ENCODE assay signal across 21 cellular contexts in genomic region chr2:121884515-121884915, GRCh38.
DNase-seq lines count a peak whose midpoint lies in the region; ATAC-seq and TF ChIP-seq lines count a peak whose summit lies in the region.
"Had no signal": no experiment of that assay in that cellular context is flagged by ENCODE, and none has a peak within 500 bp of the region (broad histone marks: within the 10 kb centered on the region; RNA-seq: fewer than 3 reads in every experiment).

No MANE protein-coding gene starts in this region.

- no peak overlapping the region for H3K27ac Mint-ChIP-seq in type B pancreatic cell
- H3K27ac Mint-ChIP-seq in stimulated activated effector memory CD8-positive, alpha-beta T cell treated with anti-CD3 and anti-CD28 coated beads, Interleukin-12 subunit alpha, Interleukin-12 subunit beta, amount 100 ng/mL, for 72 hours: no peak overlapping the region
- H3K27ac Mint-ChIP-seq: activated CD4-positive, alpha-beta T cell treated with anti-CD3 and anti-CD28 coated beads, Interleukin-2, amount 10 ng/mL, durations not matched to agents 7 days and 5 days; activated T-cell treated with anti-CD3 and anti-CD28 coated beads, Interleukin-2, amount 50 U/mL, for 24 hours; CD4-positive, CD25-positive, alpha-beta regulatory T cell; stimulated activated naive B cell treated with anti-CD40 and anti-IgM and Interleukin-4, amounts not matched to agents 10 μg/mL and 1 μg/mL and 100 μg/mL, for 72 hours had no signal

- TF ChIP-seq CTCF in cardiac fibroblast (IDR thresholded peaks at IDR 0.05; ENCODE audit: low read depth, low read length) (no peak), type B pancreatic cell (conservative IDR thresholded peaks at IDR 0.05) (no peak)

- no peak overlapping the region for H3K4me3 ChIP-seq in cardiac fibroblast (replicated peaks in 1 of 2; ENCODE audit: low read depth in 2 of 2, low read length in 2 of 2)
- H3K4me3 ChIP-seq: sigmoid colon had no signal

- ATAC-seq in left lobe of liver (peak; percentile 31), HG03196 (IDR thresholded peaks at IDR 0.05; ENCODE audit: unreplicated experiment) (no peak)
- ATAC-seq in stimulated activated effector memory CD8-positive, alpha-beta T cell treated with anti-CD3 and anti-CD28 coated beads, Interleukin-12 subunit alpha, Interleukin-12 subunit beta, amount 100 ng/mL, for 72 hours: no peak
- ATAC-seq: Right ventricle myocardium inferior had no signal

- DNase-seq in DMS153 (lab: John Stamatoyannopoulos, UW) (peak; percentile 44), DMS153 treated with DMSO at 0.1 percent for 48 hours (lab: John Stamatoyannopoulos, UW; ENCODE audit: unreplicated experiment) (no peak), cardiac fibroblast (ENCODE audit: low read depth in 2 of 2) (peak; percentile 28 to 30), left lobe of liver (ENCODE audit: low spot score) (no peak), type B pancreatic cell (ENCODE audit: extremely low spot score, unreplicated experiment) (peak; percentile 43), NK-92 (lab: John Stamatoyannopoulos, UW; ENCODE audit: unreplicated experiment) (no peak)
- no peak for DNase-seq in stimulated activated effector memory CD8-positive, alpha-beta T cell treated with anti-CD3 and anti-CD28 coated beads, Interleukin-12 subunit alpha, Interleukin-12 subunit beta, amount 100 ng/mL, for 72 hours (ENCODE audit: low spot score in 2 of 2)
- DNase-seq: activated CD4-positive, alpha-beta T cell treated with anti-CD3 and anti-CD28 coated beads, Interleukin-2, amount 10 ng/mL, durations not matched to agents 7 days and 5 days; activated T-cell treated with anti-CD3 and anti-CD28 coated beads, Interleukin-2, amount 50 U/mL, for 24 hours; CD4-positive, CD25-positive, alpha-beta regulatory T cell; GOT3; head of caudate nucleus; KG1; mammary epithelial cell; NCI-H1417 treated with DMSO at 0.1 percent for 48 hours; NCI-H2081 treated with DMSO at 0.1 percent for 48 hours; sigmoid colon; stimulated activated CD4-positive, alpha-beta T cell treated with anti-CD3 and anti-CD28 coated beads, Interleukin-4, amount 100 ng/mL, for 4 hours; stimulated activated naive B cell treated with anti-CD40 and anti-IgM and Interleukin-4, amounts not matched to agents 10 μg/mL and 1 μg/mL and 100 μg/mL, for 72 hours had no signal

- no peaks in the 10 kb centered on the region for H3K36me3 Mint-ChIP-seq in type B pancreatic cell
- H3K36me3 Mint-ChIP-seq in stimulated activated effector memory CD8-positive, alpha-beta T cell treated with anti-CD3 and anti-CD28 coated beads, Interleukin-12 subunit alpha, Interleukin-12 subunit beta, amount 100 ng/mL, for 72 hours: no peaks in the 10 kb centered on the region
- H3K36me3 Mint-ChIP-seq: CD4-positive, CD25-positive, alpha-beta regulatory T cell; stimulated activated naive B cell treated with anti-CD40 and anti-IgM and Interleukin-4, amounts not matched to agents 10 μg/mL and 1 μg/mL and 100 μg/mL, for 72 hours had no signal

- H3K27me3 Mint-ChIP-seq in type B pancreatic cell: peaks cover 13% of the 10 kb centered on the region

- no peak overlapping the region for H3K4me3 Mint-ChIP-seq in type B pancreatic cell
- no peak overlapping the region for H3K4me3 Mint-ChIP-seq in stimulated activated effector memory CD8-positive, alpha-beta T cell treated with anti-CD3 and anti-CD28 coated beads, Interleukin-12 subunit alpha, Interleukin-12 subunit beta, amount 100 ng/mL, for 72 hours
- H3K4me3 Mint-ChIP-seq: activated CD4-positive, alpha-beta T cell treated with anti-CD3 and anti-CD28 coated beads, Interleukin-2, amount 10 ng/mL, durations not matched to agents 7 days and 5 days; activated T-cell treated with anti-CD3 and anti-CD28 coated beads, Interleukin-2, amount 50 U/mL, for 24 hours; CD4-positive, CD25-positive, alpha-beta regulatory T cell; stimulated activated naive B cell treated with anti-CD40 and anti-IgM and Interleukin-4, amounts not matched to agents 10 μg/mL and 1 μg/mL and 100 μg/mL, for 72 hours had no signal

- H3K9me3 Mint-ChIP-seq in type B pancreatic cell: no peaks in the 10 kb centered on the region
- no peaks in the 10 kb centered on the region for H3K9me3 Mint-ChIP-seq in stimulated activated effector memory CD8-positive, alpha-beta T cell treated with anti-CD3 and anti-CD28 coated beads, Interleukin-12 subunit alpha, Interleukin-12 subunit beta, amount 100 ng/mL, for 72 hours
- H3K9me3 Mint-ChIP-seq: activated CD4-positive, alpha-beta T cell treated with anti-CD3 and anti-CD28 coated beads, Interleukin-2, amount 10 ng/mL, durations not matched to agents 7 days and 5 days; activated T-cell treated with anti-CD3 and anti-CD28 coated beads, Interleukin-2, amount 50 U/mL, for 24 hours; stimulated activated naive B cell treated with anti-CD40 and anti-IgM and Interleukin-4, amounts not matched to agents 10 μg/mL and 1 μg/mL and 100 μg/mL, for 72 hours had no signal

- peaks cover 8% of the 10 kb centered on the region for H3K4me1 Mint-ChIP-seq in type B pancreatic cell (ENCODE audit: unreplicated experiment)
- no peaks in the 10 kb centered on the region for H3K4me1 Mint-ChIP-seq in stimulated activated effector memory CD8-positive, alpha-beta T cell treated with anti-CD3 and anti-CD28 coated beads, Interleukin-12 subunit alpha, Interleukin-12 subunit beta, amount 100 ng/mL, for 72 hours
- H3K4me1 Mint-ChIP-seq: activated CD4-positive, alpha-beta T cell treated with anti-CD3 and anti-CD28 coated beads, Interleukin-2, amount 10 ng/mL, durations not matched to agents 7 days and 5 days; CD4-positive, CD25-positive, alpha-beta regulatory T cell; stimulated activated naive B cell treated with anti-CD40 and anti-IgM and Interleukin-4, amounts not matched to agents 10 μg/mL and 1 μg/mL and 100 μg/mL, for 72 hours had no signal

Comparison
In these comparisons a context has a peak if more than half of its experiments do, and no peak if none do; other contexts are left out.
1. DNase-seq: peak in DMS153 (single experiment), cardiac fibroblast (2 of 2) and type B pancreatic cell (single experiment); none in DMS153 treated with DMSO at 0.1 percent for 48 hours (single experiment), left lobe of liver (single experiment), stimulated activated effector memory CD8-positive, alpha-beta T cell treated with anti-CD3 and anti-CD28 coated beads, Interleukin-12 subunit alpha, Interleukin-12 subunit beta, amount 100 ng/mL, for 72 hours (0 of 2) and NK-92 (single experiment).